8 cellular contexts compared by ENCODE assay signal in the genomic region with DNA sequence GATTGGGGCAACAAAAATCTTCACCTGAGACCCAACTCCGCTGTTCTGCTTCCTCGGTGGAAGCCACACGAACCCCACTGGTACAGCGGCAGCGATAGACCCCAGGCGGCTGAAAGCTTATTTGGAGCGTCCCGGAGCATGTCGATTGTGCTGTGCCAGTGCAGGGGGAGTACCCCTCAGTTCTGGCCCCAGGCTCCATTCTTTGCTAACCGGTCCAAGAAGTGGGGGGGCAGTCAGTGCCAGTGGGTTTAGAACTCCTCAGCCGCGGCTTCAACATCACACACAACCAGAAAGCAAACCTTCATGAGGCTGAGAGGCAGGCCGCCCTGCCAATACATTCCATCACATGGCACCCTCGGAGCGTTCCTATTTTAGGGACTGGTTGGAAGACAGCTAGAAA. TPM values are rescaled to one million over a fixed set of nuclear protein-coding genes. Genes with fewer than 3 reads are reported as not detected.
DNase-seq lines count a peak whose midpoint lies in the region; ATAC-seq and TF ChIP-seq lines count a peak whose summit lies in the region.

No MANE protein-coding gene starts in this region.

- TF ChIP-seq CTCF in GM23338 (conservative IDR thresholded peaks at IDR 0.05; ENCODE audit: low read depth in 2 of 2) (no peak), VCaP (conservative IDR thresholded peaks at IDR 0.05) (no peak), gastroesophageal sphincter (IDR thresholded peaks at IDR 0.05) (no peak)

- 10 to 14% methylated on average over 2 to 5 of the region's 15 CpGs for WGBS in gastroesophageal sphincter (ENCODE audit: low coverage in 1 of 2), 2 donors

- peaks cover 23% of the 10 kb centered on the region for H3K27me3 Mint-ChIP-seq in GM23338 (ENCODE audit: insufficient read depth, low read depth, poor library complexity)

- H3K27ac Mint-ChIP-seq in GM23338 = peak overlapping the region; percentile 85

- ATAC-seq in GM23338 (no peak), gastroesophageal sphincter (no peak), GM18519 (IDR thresholded peaks at IDR 0.05; ENCODE audit: low FRiP score, unreplicated experiment) (no peak)

- peak overlapping the region; percentile 93 for H3K4me2 ChIP-seq in GM23338
- peak overlapping the region; percentile 99 for H3K4me2 ChIP-seq in skeletal muscle satellite cell (ENCODE audit: low read length)

- DNase-seq in GM23338 (ENCODE audit: low spot score) (no peak), HuH-7 (ENCODE audit: low spot score) (no peak), EL (no peak)
- no peak for DNase-seq in effector CD8-positive, alpha-beta T cell (lab: John Stamatoyannopoulos, UW)

- H3K4me1 ChIP-seq in GM23338 (ENCODE audit: insufficient read depth) (peaks cover 18% of the 10 kb centered on the region), gastroesophageal sphincter (peaks cover 0 to 74% (median 57%) of the 10 kb centered on the region in 3 donors), skeletal muscle satellite cell (ENCODE audit: control insufficient read depth, insufficient read depth, low read length) (peaks cover 67% of the 10 kb centered on the region)

- peaks cover 12% of the 10 kb centered on the region for H3F3A ChIP-seq in GM23338 (replicated peaks; ENCODE audit: low read depth)

- H3K36me3 ChIP-seq in GM23338 (ENCODE audit: insufficient read depth) (no peaks in the 10 kb centered on the region), gastroesophageal sphincter (no peaks in the 10 kb centered on the region), skeletal muscle satellite cell (ENCODE audit: insufficient read depth, low read length) (no peaks in the 10 kb centered on the region)

- peak overlapping the region; percentile 90; the same call in 1 of the 2 replicates for H2AFZ ChIP-seq in GM23338

- TF ChIP-seq EP300 in gastroesophageal sphincter (IDR thresholded peaks at IDR 0.05) = no peak

- H3K27me3 ChIP-seq in GM23338 (ENCODE audit: insufficient read depth) = no peaks in the 10 kb centered on the region
- no peaks in the 10 kb centered on the region for H3K27me3 ChIP-seq in gastroesophageal sphincter
- H3K27me3 ChIP-seq in skeletal muscle satellite cell (ENCODE audit: control insufficient read depth, insufficient read depth, low read length) = no peaks in the 10 kb centered on the region

- H3K9me3 ChIP-seq in gastroesophageal sphincter (no peaks in the 10 kb centered on the region), skeletal muscle satellite cell (replicated peaks; ENCODE audit: low read length) (no peaks in the 10 kb centered on the region)

- 0 out of 3 replicates have a peak, but pooled peaks cover 2% of the 10 kb centered on the region for H3K9me3 Mint-ChIP-seq in GM23338

- no peaks in the 10 kb centered on the region for H3K9me2 ChIP-seq in GM23338 (ENCODE audit: insufficient read depth)

- H3K4me3 ChIP-seq in GM23338 (peak overlapping the region; percentile 83), gastroesophageal sphincter (peak overlapping the region; percentile 89 to 100), skeletal muscle satellite cell (ENCODE audit: low read length) (peak overlapping the region; percentile 64)

- H3K27ac ChIP-seq in GM23338 (ENCODE audit: low read depth) (peak overlapping the region; percentile 72; the same call in 1 of the 2 replicates), VCaP (peak overlapping the region; percentile 95), gastroesophageal sphincter (peak overlapping the region; percentile 74 to 100 (median 100))

- H3K4me1 Mint-ChIP-seq in GM23338 = peaks cover 19% of the 10 kb centered on the region

- no peak for TF ChIP-seq POLR2A in gastroesophageal sphincter (IDR thresholded peaks at IDR 0.05)

- peaks cover 14% of the 10 kb centered on the region for H3K79me2 ChIP-seq in GM23338 (replicated peaks; ENCODE audit: insufficient read depth)

- no peaks in the 10 kb centered on the region for H3K36me3 Mint-ChIP-seq in GM23338 (ENCODE audit: low read depth)

- H3K4me3 Mint-ChIP-seq in GM23338 = peak overlapping the region; percentile 80

- H4K20me1 ChIP-seq in GM23338 (replicated peaks; ENCODE audit: insufficient read depth) = no peaks in the 10 kb centered on the region; the same call in 1 of the 2 replicates

- peak overlapping the region; percentile 82 for H3K9ac ChIP-seq in skeletal muscle satellite cell (ENCODE audit: low read depth, low read length)

TF ChIP-seq in GM23338, 12 proteins besides CTCF, POLR2A, EP300 and RAD21:
- no peak for TF ChIP-seq EZH2 (IDR thresholded peaks at IDR 0.05; ENCODE audit: low read depth, unreplicated experiment)
- no peak for TF ChIP-seq NANOG (IDR thresholded peaks at IDR 0.05; ENCODE audit: borderline replicate concordance)
- TF ChIP-seq, protein P1, sequence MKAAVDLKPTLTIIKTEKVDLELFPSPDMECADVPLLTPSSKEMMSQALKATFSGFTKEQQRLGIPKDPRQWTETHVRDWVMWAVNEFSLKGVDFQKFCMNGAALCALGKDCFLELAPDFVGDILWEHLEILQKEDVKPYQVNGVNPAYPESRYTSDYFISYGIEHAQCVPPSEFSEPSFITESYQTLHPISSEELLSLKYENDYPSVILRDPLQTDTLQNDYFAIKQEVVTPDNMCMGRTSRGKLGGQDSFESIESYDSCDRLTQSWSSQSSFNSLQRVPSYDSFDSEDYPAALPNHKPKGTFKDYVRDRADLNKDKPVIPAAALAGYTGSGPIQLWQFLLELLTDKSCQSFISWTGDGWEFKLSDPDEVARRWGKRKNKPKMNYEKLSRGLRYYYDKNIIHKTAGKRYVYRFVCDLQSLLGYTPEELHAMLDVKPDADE (IDR thresholded peaks at IDR 0.05) = no peak
- TF ChIP-seq EZH2phosphoT487 (IDR thresholded peaks at IDR 0.05; ENCODE audit: unreplicated experiment) = no peak
- no peak for TF ChIP-seq ZNF114 (CRISPR knock-in tag; IDR thresholded peaks at IDR 0.05)
- TF ChIP-seq ZNF331 (CRISPR knock-in tag; IDR thresholded peaks at IDR 0.05; ENCODE audit: low read depth) = no peak
- TF ChIP-seq JUNB (IDR thresholded peaks at IDR 0.05; ENCODE audit: unreplicated experiment) = no peak
- no peak for TF ChIP-seq STAT1 (IDR thresholded peaks at IDR 0.05; ENCODE audit: unreplicated experiment)

RNA-seq across cellular contexts. Expression of gene MNT, which starts 1.7 kb away (rescaled TPM):
- 6.4 and 10.4 TPM in 2 replicates for total RNA-seq in GM23338 (2014; rRNA removed; shearing (Covaris generic))
- polyA plus RNA-seq in GM23338 (2016; fragmentation: Nextera tagmentation; extraction: Ambion mirVana) = 5.7 and 6.7 TPM in 2 replicates
- total RNA-seq in gastroesophageal sphincter = 10 to 100 TPM; 11.8 to 12.7 (median 12.3) TPM
- 6.1 and 7.6 TPM in 2 replicates for total RNA-seq in skeletal muscle satellite cell (2012; rRNA removed)
